19 cellular contexts compared by ENCODE assay signal in genomic region chr7:139496528-139496927, GRCh38. TPM values are rescaled to one million over a fixed set of nuclear protein-coding genes. Genes with fewer than 3 reads are reported as not detected.
DNase-seq lines count a peak whose midpoint lies in the region; ATAC-seq, FAIRE-seq and TF ChIP-seq lines count a peak whose summit lies in the region.
"Had no signal": no experiment of that assay in that cellular context is flagged by ENCODE, and none has a peak within 500 bp of the region (broad histone marks: within the 10 kb centered on the region; RNA-seq: fewer than 3 reads in every experiment).

No MANE protein-coding gene starts in this region.

- no peak overlapping the region for H2BK120ac ChIP-seq in H1 (replicated peaks; ENCODE audit: low read depth, low read length)

- H3K4me2 ChIP-seq in H1 (ENCODE audit: insufficient read depth in 1 of 2, low read depth in 2 of 2, low read length in 2 of 2), result no peak overlapping the region

- H3K9me3 Mint-ChIP-seq in activated CD8-positive, alpha-beta memory T cell treated with anti-CD3 and anti-CD28 coated beads, Interleukin-2, amount 10 ng/mL, durations not matched to agents 7 days and 5 days (ENCODE audit: low read depth), result peaks cover 2% of the 10 kb centered on the region

- H3K79me1 ChIP-seq in H1 (ENCODE audit: low read depth, low read length), result no peaks in the 10 kb centered on the region

- no peak overlapping the region for H3K9ac ChIP-seq in H1 (replicated peaks in 1 of 4; ENCODE audit: extremely low read depth in 1 of 4, low read depth in 3 of 4, low read length in 3 of 4)

- no peak overlapping the region for H2AFZ ChIP-seq in H1 (ENCODE audit: low read length)

- TF ChIP-seq POLR2A in H1 (IDR thresholded peaks at IDR 0.05; ENCODE audit: control extremely low read depth in 1 of 2, low read depth in 2 of 2, low read length in 2 of 2), result no peak

- no peak overlapping the region for H3K23ac ChIP-seq in H1 (ENCODE audit: insufficient read length)

- ATAC-seq in activated CD8-positive, alpha-beta memory T cell treated with anti-CD3 and anti-CD28 coated beads, Interleukin-2, amount 10 ng/mL, durations not matched to agents 7 days and 5 days, result no peak
- no peak for ATAC-seq in GM21390 (IDR thresholded peaks at IDR 0.05; ENCODE audit: unreplicated experiment)
- ATAC-seq: HCT116, HepG2 had no signal

- no peak for FAIRE-seq in H1 (lab: Jason Lieb, UNC)
- FAIRE-seq: G401.6, GM19239, H54, HepG2, HTR-8/SVneo had no signal

- H2BK12ac ChIP-seq in H1 (ENCODE audit: low read depth, low read length), result no peak overlapping the region

- H3K4me1 ChIP-seq in H1 (replicated peaks in 1 of 4; ENCODE audit: control insufficient read depth in 3 of 4, insufficient read depth in 4 of 4, low read length in 3 of 4), result no peaks in the 10 kb centered on the region

- CTCF ChIA-PET in activated CD8-positive, alpha-beta memory T cell treated with anti-CD3 and anti-CD28 coated beads, Interleukin-2, amount 10 ng/mL, durations not matched to agents 7 days and 5 days (lab: Charles Lee), result interaction anchor here (0.7 kb wide), 1 partner anchor 121 kb away, joined by 3 read pairs; no protein-coding TSS in a partner anchor
- CTCF ChIA-PET in H1 (lab: Charles Lee; ENCODE audit: partially characterized antibody), result interaction anchor here (0.8 to 10.7 kb wide), 2 partner anchors 60 to 124 kb away, joined by 4 to 156 read pairs; no protein-coding TSS in a partner anchor

- no peak overlapping the region for H4K5ac ChIP-seq in H1 (ENCODE audit: insufficient read length, low read depth, low read length)

- no peaks in the 10 kb centered on the region for H3K23me2 ChIP-seq in H1 (ENCODE audit: low read depth, low read length)

- no peak for TF ChIP-seq RAD21 in H1 (IDR thresholded peaks at IDR 0.05 in 1 of 2, conservative IDR thresholded peaks at IDR 0.05 in 1 of 2; ENCODE audit: low read depth in 2 of 2, low read length in 2 of 2)

- no peak overlapping the region for H3K4ac ChIP-seq in H1 (replicated peaks; ENCODE audit: insufficient read length, low read depth, low read length)

- no peak for TF ChIP-seq EP300 in H1 (IDR thresholded peaks at IDR 0.05; ENCODE audit: borderline replicate concordance in 1 of 2, low read depth in 2 of 2, low read length in 2 of 2)

- H3K9me3 ChIP-seq in H1 (ENCODE audit: insufficient read depth in 2 of 2, low read depth in 1 of 2, low read length in 1 of 2), result no peaks in the 10 kb centered on the region

- peaks cover 17% of the 10 kb centered on the region for H3K27me3 Mint-ChIP-seq in activated CD8-positive, alpha-beta memory T cell treated with anti-CD3 and anti-CD28 coated beads, Interleukin-2, amount 10 ng/mL, durations not matched to agents 7 days and 5 days

- H3K27me3 ChIP-seq in H1 (replicated peaks in 1 of 4; ENCODE audit: control insufficient read depth in 3 of 4, extremely low read depth in 1 of 4, insufficient read depth in 3 of 4, low read length in 3 of 4), result peaks cover 0 to 7% (median 5%) of the 10 kb centered on the region in 4 experiments; a peak in 3 of 7 replicates

- H2BK20ac ChIP-seq in H1 (ENCODE audit: low read length), result no peak overlapping the region

- WGBS in H1 (ENCODE audit: extremely low coverage in 1 of 2, insufficient coverage in 1 of 2, insufficient read length in 1 of 2, insufficient replicate concordance in 2 of 2, low coverage in 1 of 2, low lambda C conversion rate in 2 of 2, missing lambda C conversion rate in 1 of 2), 2 experiments, result 89% methylated on average over 10 of the region's 10 CpGs; no CpG with 5 or more reads in 1 of the 2 experiments

- peak overlapping the region; percentile 46; the same call in 1 of the 2 replicates for H2BK15ac ChIP-seq in H1 (ENCODE audit: low read length)

- no peak overlapping the region for H2AK5ac ChIP-seq in H1 (ENCODE audit: low read depth, low read length)

- no peak overlapping the region for H3K4me3 ChIP-seq in H1 (ENCODE audit: extremely low read depth in 1 of 4, insufficient read depth in 2 of 4, low read depth in 3 of 4, low read length in 4 of 4)

- H3K36me3 ChIP-seq in H1 (ENCODE audit: control insufficient read depth in 2 of 4, insufficient read depth in 4 of 4, low read length in 3 of 4), result no peaks in the 10 kb centered on the region

- no peaks in the 10 kb centered on the region for H4K20me1 ChIP-seq in H1 (replicated peaks in 1 of 2; ENCODE audit: control insufficient read depth in 1 of 2, insufficient read depth in 2 of 2, low read length in 2 of 2)

- H3K18ac ChIP-seq in H1 (ENCODE audit: extremely low read depth, low read length), result no peak overlapping the region

- in situ Hi-C loops in SK-MEL-5 (cut with HindIII; ENCODE audit: low pct_unique_long_range_greater_than_20kb, low sequenced_read_pairs), result loop anchor here (25.0 kb wide), 1 partner anchor 516 kb away; no protein-coding TSS in a partner anchor

- TF ChIP-seq CTCF in H1 (IDR thresholded peaks at IDR 0.05; ENCODE audit: control extremely low read depth in 1 of 3, insufficient read depth in 1 of 3, low read depth in 1 of 3, low read length in 3 of 3), result no peak

- H3K79me2 ChIP-seq in H1 (ENCODE audit: control insufficient read depth in 1 of 2, insufficient read depth in 2 of 2, low read length in 2 of 2), result no peaks in the 10 kb centered on the region

- H3K4me3 Mint-ChIP-seq in activated CD8-positive, alpha-beta memory T cell treated with anti-CD3 and anti-CD28 coated beads, Interleukin-2, amount 10 ng/mL, durations not matched to agents 7 days and 5 days, result no peak overlapping the region
- H3K4me3 Mint-ChIP-seq: CD4-positive, alpha-beta memory T cell had no signal

- H3K27ac Mint-ChIP-seq in activated CD8-positive, alpha-beta memory T cell treated with anti-CD3 and anti-CD28 coated beads, Interleukin-2, amount 10 ng/mL, durations not matched to agents 7 days and 5 days, result peak overlapping the region; percentile 12
- H3K27ac Mint-ChIP-seq: CD4-positive, alpha-beta memory T cell had no signal

- H4K8ac ChIP-seq in H1 (ENCODE audit: extremely low read depth, insufficient read depth, low read length), result no peak overlapping the region

- H3K36me3 Mint-ChIP-seq in activated CD8-positive, alpha-beta memory T cell treated with anti-CD3 and anti-CD28 coated beads, Interleukin-2, amount 10 ng/mL, durations not matched to agents 7 days and 5 days, result no peaks in the 10 kb centered on the region
- H3K36me3 Mint-ChIP-seq: CD4-positive, alpha-beta memory T cell had no signal

- no peak overlapping the region for H3K14ac ChIP-seq in H1 (ENCODE audit: insufficient read length)

- no peak overlapping the region for H4K91ac ChIP-seq in H1 (replicated peaks; ENCODE audit: insufficient read length, low read length)

- POLR2A ChIA-PET in H1 (lab: Charles Lee; ENCODE audit: partially characterized antibody), result interaction anchor here (1.9 kb wide), 1 partner anchor 13 kb away, joined by 5 read pairs; the partner anchor contains the start of gene KLRG2

- H2BK5ac ChIP-seq in H1 (ENCODE audit: low read depth, low read length), result no peak overlapping the region; the same call in 1 of the 2 replicates

- H3K27ac ChIP-seq in H1 (ENCODE audit: low read depth, low read length), result 0 out of 2 replicates have a peak overlapping the region, but pooled peaks have one; percentile 9
- H3K27ac ChIP-seq: C4-2B had no signal

- peaks cover 29% of the 10 kb centered on the region for H3K4me1 Mint-ChIP-seq in activated CD8-positive, alpha-beta memory T cell treated with anti-CD3 and anti-CD28 coated beads, Interleukin-2, amount 10 ng/mL, durations not matched to agents 7 days and 5 days

- DNase-seq in activated CD8-positive, alpha-beta memory T cell treated with anti-CD3 and anti-CD28 coated beads, Interleukin-2, amount 10 ng/mL, durations not matched to agents 7 days and 5 days, result no peak
- no peak for DNase-seq in activated CD8-positive, alpha-beta memory T cell treated with anti-CD3 and anti-CD28 coated beads, Interleukin-2, amount 50 U/mL, for 4 hours
- DNase-seq in SK-MEL-5 (ENCODE audit: low read depth, low spot score), result peak; percentile 57
- DNase-seq in H1 (ENCODE audit: low read depth in 1 of 2, low spot score in 2 of 2), result no peak
- no peak for DNase-seq in NK-92 (lab: John Stamatoyannopoulos, UW; ENCODE audit: unreplicated experiment)
- DNase-seq in stimulated activated CD8-positive, alpha-beta memory T cell treated with anti-CD3 and anti-CD28 coated beads, Interleukin-4, amount 100 ng/mL, for 48 hours, result no peak
- DNase-seq: ACHN; CD4-positive, alpha-beta memory T cell; DMS79; EL had no signal

- H3K56ac ChIP-seq in H1 (replicated peaks; ENCODE audit: insufficient read length, low read depth, low read length), result no peak overlapping the region

RNA-seq across cellular contexts. Expression of gene KLRG2, which starts 13.1 kb away (rescaled TPM):
- under 1 TPM in 1 of 2 experiments, not detected in 1; 0.30 TPM for total RNA-seq in activated CD8-positive, alpha-beta memory T cell treated with anti-CD3 and anti-CD28 coated beads, Interleukin-2, amount 10 ng/mL, durations not matched to agents 7 days and 5 days
- total RNA-seq in SK-MEL-5 (2014; rRNA removed; shearing (Covaris generic)), result 0.05 and 0.21 TPM in 2 replicates
- polyA plus RNA-seq in SK-MEL-5 (2015; cell fraction: cytosol; rRNA removed), result 0.39 and 0.55 TPM in 2 replicates
- polyA plus RNA-seq in SK-MEL-5 (2015; cell fraction: nucleus; rRNA removed), result not detected in 2 replicates
- 14.9 and 20.4 TPM in 2 replicates for total RNA-seq in H1 (2021; fragmentation: NEBNext Ultra II Directional; extraction: Animal tissue kit (Norgen Biotek cat#: 25700))
- 8.9 and 13.9 TPM in 2 replicates for polyA plus RNA-seq in H1 (2011; rRNA removed)
- 10.2 TPM for polyA plus RNA-seq in H1 (2011; cell fraction: cytosol; rRNA removed)
- polyA plus RNA-seq in H1 (2011; cell fraction: nucleus; rRNA removed), result 14.5 TPM
- polyA plus RNA-seq in H1 (2012, experiment 1 of 2), result 7.8 to 10.9 TPM (median 9.8 TPM) in 4 replicates
- 10.4 TPM for polyA plus RNA-seq in H1 (2012, experiment 2 of 2)
- 10.1 TPM for polyA plus RNA-seq in H1 (2013, experiment 1 of 2)
- 10.3 TPM for polyA plus RNA-seq in H1 (2013, experiment 2 of 2)
- 5.8 and 6.8 TPM in 2 replicates for polyA minus RNA-seq in H1 (2011; rRNA and poly(A)+ RNA removed)
- 14.7 TPM for polyA minus RNA-seq in H1 (2011; cell fraction: cytosol; rRNA and poly(A)+ RNA removed)
- 16.5 TPM for polyA minus RNA-seq in H1 (2011; cell fraction: nucleus; rRNA and poly(A)+ RNA removed)
- total RNA-seq: A172; CD4-positive, alpha-beta memory T cell; HepG2 had no signal
- polyA plus RNA-seq: CD4-positive, alpha-beta memory T cell; HepG2 had no signal

RNA-seq across cellular contexts. Expression of gene CLEC2L, which starts 27.0 kb away (rescaled TPM):
- total RNA-seq in activated CD8-positive, alpha-beta memory T cell treated with anti-CD3 and anti-CD28 coated beads, Interleukin-2, amount 10 ng/mL, durations not matched to agents 7 days and 5 days, result not detected
- not detected in 2 replicates for total RNA-seq in SK-MEL-5 (2014; rRNA removed; shearing (Covaris generic))
- not detected in 2 replicates for polyA plus RNA-seq in SK-MEL-5 (2015; cell fraction: cytosol; rRNA removed)
- polyA plus RNA-seq in SK-MEL-5 (2015; cell fraction: nucleus; rRNA removed), result not detected in 2 replicates
- total RNA-seq in H1 (2021; fragmentation: NEBNext Ultra II Directional; extraction: Animal tissue kit (Norgen Biotek cat#: 25700)), result 0.20 TPM in 1 of 2 replicates, not detected in the other
- 1.5 and 1.9 TPM in 2 replicates for polyA plus RNA-seq in H1 (2011; rRNA removed)
- polyA plus RNA-seq in H1 (2011; cell fraction: cytosol; rRNA removed), result 1.0 TPM
- 1.7 TPM for polyA plus RNA-seq in H1 (2011; cell fraction: nucleus; rRNA removed)
- polyA plus RNA-seq in H1 (2012, experiment 1 of 2), result 0.50 to 0.68 TPM (median 0.50 TPM) in 3 of 4 replicates, not detected in the other
- polyA plus RNA-seq in H1 (2012, experiment 2 of 2), result 0.38 TPM
- 0.30 TPM for polyA plus RNA-seq in H1 (2013, experiment 1 of 2)
- polyA plus RNA-seq in H1 (2013, experiment 2 of 2), result 0.18 TPM
- 0.37 and 0.38 TPM in 2 replicates for polyA minus RNA-seq in H1 (2011; rRNA and poly(A)+ RNA removed)
- not detected for polyA minus RNA-seq in H1 (2011; cell fraction: cytosol; rRNA and poly(A)+ RNA removed)
- polyA minus RNA-seq in H1 (2011; cell fraction: nucleus; rRNA and poly(A)+ RNA removed), result 0.30 TPM
- total RNA-seq: A172; CD4-positive, alpha-beta memory T cell had no signal
- polyA plus RNA-seq: CD4-positive, alpha-beta memory T cell had no signal

Comparison
In these comparisons a context has a peak if more than half of its experiments do, and no peak if none do; other contexts are left out.
1. RNA of gene KLRG2, which starts 13.1 kb away (total RNA-seq): 14.9 to 20.4 TPM in H1; 0.30 TPM in activated CD8-positive, alpha-beta memory T cell treated with anti-CD3 and anti-CD28 coated beads, Interleukin-2, amount 10 ng/mL, durations not matched to agents 7 days and 5 days and 0.05 to 0.21 TPM in SK-MEL-5; every median in the first group is over 10 times any median in the second.